ENCODE assay signal across 24 cellular contexts in the genomic region with DNA sequence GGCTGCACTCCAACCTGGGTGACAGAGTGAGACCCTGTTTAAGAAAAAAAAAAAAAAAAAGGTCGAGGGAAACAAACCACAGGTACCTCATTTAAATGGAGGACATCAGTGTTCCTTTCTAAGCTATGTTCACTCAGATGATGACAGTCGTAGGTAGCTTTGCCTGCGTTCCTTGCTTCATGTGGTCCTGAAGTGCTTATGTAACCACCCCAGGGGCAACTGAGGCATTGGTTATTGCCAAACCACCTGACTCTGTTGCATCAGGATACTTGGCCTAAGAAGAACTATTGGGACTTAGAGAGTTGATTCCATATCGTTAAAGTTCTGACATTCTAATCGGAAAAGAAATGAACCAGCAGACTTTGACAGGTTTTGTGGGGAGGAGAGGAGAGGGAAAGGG.
"Had no signal": no experiment of that assay in that cellular context is flagged by ENCODE, and none has a peak within 500 bp of the region (broad histone marks: within the 10 kb centered on the region; RNA-seq: fewer than 3 reads in every experiment).

No MANE protein-coding gene starts in this region.

- H3K27ac ChIP-seq: coronary artery, heart right ventricle, left lung, sigmoid colon, SK-N-MC, upper lobe of right lung, VCaP had no signal

- H3K9me3 ChIP-seq: heart right ventricle, left lung, sigmoid colon, upper lobe of right lung had no signal

- ATAC-seq: esophagus mucosa; heart right ventricle; left lung; naive thymus-derived CD8-positive, alpha-beta T cell; stimulated activated effector memory CD8-positive, alpha-beta T cell treated with anti-CD3 and anti-CD28 coated beads, Interleukin-12 subunit alpha, Interleukin-12 subunit beta, amount 100 ng/mL, for 72 hours; upper lobe of right lung had no signal

- H3K27ac Mint-ChIP-seq: activated T-helper 1 cell treated with anti-CD3 and anti-CD28 coated beads, Interleukin-12 subunit alpha, Interleukin-12 subunit beta, Interleukin-2, Interleukin-4 antibody, amounts not matched to agents 30 ng/mL and 10 ng/mL and 1 ng/mL, durations not matched to agents 14 hours and 24 hours and 36 hours; stimulated activated effector memory CD8-positive, alpha-beta T cell treated with anti-CD3 and anti-CD28 coated beads, Interleukin-12 subunit alpha, Interleukin-12 subunit beta, amount 100 ng/mL, for 72 hours; stimulated activated naive CD8-positive, alpha-beta T cell treated with anti-CD3 and anti-CD28 coated beads, Interleukin-15, Interleukin-2, amounts not matched to agents 100 ng/mL and 50 ng/mL, for 24 hours had no signal

- H3K4me3 ChIP-seq: coronary artery, heart right ventricle, left lung, sigmoid colon, SK-N-MC, upper lobe of right lung had no signal

- H3K36me3 ChIP-seq: heart right ventricle, left lung, sigmoid colon, upper lobe of right lung had no signal

- H3K4me3 Mint-ChIP-seq: activated T-helper 1 cell treated with anti-CD3 and anti-CD28 coated beads, Interleukin-12 subunit alpha, Interleukin-12 subunit beta, Interleukin-2, Interleukin-4 antibody, amounts not matched to agents 30 ng/mL and 10 ng/mL and 1 ng/mL, durations not matched to agents 14 hours and 24 hours and 36 hours; naive thymus-derived CD8-positive, alpha-beta T cell; stimulated activated effector memory CD8-positive, alpha-beta T cell treated with anti-CD3 and anti-CD28 coated beads, Interleukin-12 subunit alpha, Interleukin-12 subunit beta, amount 100 ng/mL, for 72 hours; stimulated activated naive CD8-positive, alpha-beta T cell treated with anti-CD3 and anti-CD28 coated beads, Interleukin-15, Interleukin-2, amounts not matched to agents 100 ng/mL and 50 ng/mL, for 24 hours had no signal

- H3K27me3 ChIP-seq: heart right ventricle, left lung, sigmoid colon, upper lobe of right lung had no signal

- H3K27me3 Mint-ChIP-seq: naive thymus-derived CD8-positive, alpha-beta T cell; stimulated activated naive CD8-positive, alpha-beta T cell treated with anti-CD3 and anti-CD28 coated beads, Interleukin-15, Interleukin-2, amounts not matched to agents 100 ng/mL and 50 ng/mL, for 24 hours had no signal

- DNase-seq: activated CD4-positive, alpha-beta T cell treated with anti-CD3 and anti-CD28 coated beads for 4 hours; activated CD4-positive, alpha-beta T cell treated with anti-CD3 and anti-CD28 coated beads, Interleukin-2, amount 50 U/mL, for 4 hours; activated gamma-delta T cell; activated naive CD4-positive, alpha-beta T cell treated with anti-CD3 and anti-CD28 coated beads, Interleukin-2, amount 50 U/mL, for 16 hours; amniotic stem cell; cerebellar nuclear complex; foreskin fibroblast; heart right ventricle; kidney glomerular epithelial cell; left lung; naive thymus-derived CD8-positive, alpha-beta T cell; retina; sigmoid colon; small intestine; stimulated activated CD4-positive, alpha-beta T cell treated with anti-CD3 and anti-CD28 coated beads, Interleukin-4, amount 100 ng/mL, for 24 hours; T-helper 9 cell; upper lobe of right lung had no signal
